In the genomic region with DNA sequence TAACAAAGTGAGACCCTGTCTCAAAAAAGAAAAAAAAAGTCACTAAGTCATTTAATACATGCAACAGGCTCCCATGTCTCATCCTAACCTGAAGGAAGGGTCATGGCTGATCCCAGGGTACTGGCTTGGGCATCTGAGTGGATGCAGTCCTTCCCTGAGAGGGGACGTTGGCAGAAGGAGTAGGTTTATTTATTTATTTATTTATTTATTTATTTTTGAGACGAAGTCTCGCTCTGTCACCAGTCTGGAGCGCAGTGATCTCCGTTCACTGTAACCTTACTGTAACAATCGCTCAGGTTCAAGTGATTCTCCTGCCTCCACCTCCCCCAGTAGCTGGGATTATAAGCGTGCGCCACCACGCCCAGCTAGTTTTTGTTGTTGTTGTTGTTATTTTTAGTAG, we compare ENCODE assay signal across 11 cellular contexts. TPM values are rescaled to one million over a fixed set of nuclear protein-coding genes. Genes with fewer than 3 reads are reported as not detected.
"Had no signal": no experiment of that assay in that cellular context is flagged by ENCODE, and none has a peak within 500 bp of the region (broad histone marks: within the 10 kb centered on the region; RNA-seq: fewer than 3 reads in every experiment).

No MANE protein-coding gene starts in this region.

- H3K36me3 ChIP-seq: HAP-1 had no signal

- H3K9me3 Mint-ChIP-seq: IgD-negative memory B cell had no signal

- DNase-seq: GM23248, GOT3, H7 had no signal

- H3K27ac ChIP-seq: GM23248, HL-60, KMS-11 had no signal

- H3K4me2 ChIP-seq: KMS-11 had no signal

- H3K9ac ChIP-seq: GM23248, KMS-11 had no signal

- H3K27ac Mint-ChIP-seq: IgD-negative memory B cell had no signal

- ATAC-seq: HCT116, HepG2 had no signal

- H3K4me3 ChIP-seq: GM23248, HAP-1 had no signal

- H3K9me3 ChIP-seq: HAP-1 had no signal

- H3K4me3 Mint-ChIP-seq: IgD-negative memory B cell had no signal

RNA-seq across cellular contexts. Expression of gene CISTR, which starts 17.4 kb away (rescaled TPM):
- total RNA-seq: GM23248, H4, H7, HepG2, HT1080 had no signal
- polyA plus RNA-seq: GM23248, HepG2, IgD-negative memory B cell had no signal
